1 cellular context compared by ENCODE assay signal in genomic region chr12:8844665-8845064, GRCh38.
TF ChIP-seq lines count a peak whose summit lies in the region.

No MANE protein-coding gene starts in this region.

TF ChIP-seq in HepG2, 621 proteins besides CTCF, POLR2A, EP300 and RAD21:
- TF ChIP-seq SRSF9 (IDR thresholded peaks at IDR 0.05; ENCODE audit: borderline replicate concordance, insufficient read depth, low read depth, low read length, poor library complexity, severe bottlenecking) (no peak), ZNF263 (CRISPR knock-in tag; IDR thresholded peaks at IDR 0.05) (no peak), CENPX (CRISPR knock-in tag; IDR thresholded peaks at IDR 0.05) (no peak), KLF16 (CRISPR knock-in tag; IDR thresholded peaks at IDR 0.05) (no peak), ZNF761 (CRISPR knock-in tag; conservative IDR thresholded peaks at IDR 0.05) (no peak), HDAC2 (CRISPR knock-in tag; IDR thresholded peaks at IDR 0.05) (0 out of 2 replicates have a peak, but pooled peaks have one; percentile 13), RFX1 (IDR thresholded peaks at IDR 0.05) (no peak), ZNF552 (CRISPR knock-in tag; IDR thresholded peaks at IDR 0.05; ENCODE audit: borderline replicate concordance) (no peak), MXD4 (CRISPR knock-in tag; IDR thresholded peaks at IDR 0.05) (no peak), SALL1 (CRISPR knock-in tag; IDR thresholded peaks at IDR 0.05) (peak; percentile 18; the same call in 1 of the 2 replicates), FOXK2 (IDR thresholded peaks at IDR 0.05) (no peak), ZNF609 (CRISPR knock-in tag; IDR thresholded peaks at IDR 0.05; ENCODE audit: borderline replicate concordance) (no peak), ZNF468 (CRISPR knock-in tag; IDR thresholded peaks at IDR 0.05) (no peak), NFKB2 (CRISPR knock-in tag; IDR thresholded peaks at IDR 0.05; ENCODE audit: borderline replicate concordance) (no peak), MAFF (IDR thresholded peaks at IDR 0.05; ENCODE audit: low read depth, low read length) (no peak), BRCA1 (CRISPR knock-in tag; IDR thresholded peaks at IDR 0.05) (no peak), ZNF792 (CRISPR knock-in tag; IDR thresholded peaks at IDR 0.05) (no peak), HNF1A (IDR thresholded peaks at IDR 0.05; ENCODE audit: low read depth) (no peak), HNF1A (CRISPR knock-in tag; IDR thresholded peaks at IDR 0.05; ENCODE audit: borderline replicate concordance) (no peak), NCOA1 (CRISPR knock-in tag; IDR thresholded peaks at IDR 0.05) (no peak), ZBTB33 (CRISPR knock-in tag; IDR thresholded peaks at IDR 0.05) (no peak), HMG20B (CRISPR knock-in tag; conservative IDR thresholded peaks at IDR 0.05) (no peak), NR3C1 (CRISPR knock-in tag; IDR thresholded peaks at IDR 0.05) (no peak), ZFAT (CRISPR knock-in tag; conservative IDR thresholded peaks at IDR 0.05) (no peak), GATAD2A (CRISPR knock-in tag; IDR thresholded peaks at IDR 0.05) (peak; percentile 48; the same call in 1 of the 2 replicates)
- TF ChIP-seq, protein P1, sequence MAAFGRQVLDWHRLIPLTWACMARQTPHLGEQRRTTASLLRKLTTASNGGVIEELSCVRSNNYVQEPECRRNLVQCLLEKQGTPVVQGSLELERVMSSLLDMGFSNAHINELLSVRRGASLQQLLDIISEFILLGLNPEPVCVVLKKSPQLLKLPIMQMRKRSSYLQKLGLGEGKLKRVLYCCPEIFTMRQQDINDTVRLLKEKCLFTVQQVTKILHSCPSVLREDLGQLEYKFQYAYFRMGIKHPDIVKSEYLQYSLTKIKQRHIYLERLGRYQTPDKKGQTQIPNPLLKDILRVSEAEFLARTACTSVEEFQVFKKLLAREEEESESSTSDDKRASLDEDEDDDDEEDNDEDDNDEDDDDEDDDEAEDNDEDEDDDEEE (CRISPR knock-in tag; IDR thresholded peaks at IDR 0.05): no peak
- TF ChIP-seq, protein P2, sequence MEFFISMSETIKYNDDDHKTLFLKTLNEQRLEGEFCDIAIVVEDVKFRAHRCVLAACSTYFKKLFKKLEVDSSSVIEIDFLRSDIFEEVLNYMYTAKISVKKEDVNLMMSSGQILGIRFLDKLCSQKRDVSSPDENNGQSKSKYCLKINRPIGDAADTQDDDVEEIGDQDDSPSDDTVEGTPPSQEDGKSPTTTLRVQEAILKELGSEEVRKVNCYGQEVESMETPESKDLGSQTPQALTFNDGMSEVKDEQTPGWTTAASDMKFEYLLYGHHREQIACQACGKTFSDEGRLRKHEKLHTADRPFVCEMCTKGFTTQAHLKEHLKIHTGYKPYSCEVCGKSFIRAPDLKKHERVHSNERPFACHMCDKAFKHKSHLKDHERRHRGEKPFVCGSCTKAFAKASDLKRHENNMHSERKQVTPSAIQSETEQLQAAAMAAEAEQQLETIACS (CRISPR knock-in tag; IDR thresholded peaks at IDR 0.05): no peak
- TF ChIP-seq, protein P3, sequence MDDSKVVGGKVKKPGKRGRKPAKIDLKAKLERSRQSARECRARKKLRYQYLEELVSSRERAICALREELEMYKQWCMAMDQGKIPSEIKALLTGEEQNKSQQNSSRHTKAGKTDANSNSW (CRISPR knock-in tag; IDR thresholded peaks at IDR 0.05; ENCODE audit: borderline replicate concordance): no peak
- TF ChIP-seq, protein P4, sequence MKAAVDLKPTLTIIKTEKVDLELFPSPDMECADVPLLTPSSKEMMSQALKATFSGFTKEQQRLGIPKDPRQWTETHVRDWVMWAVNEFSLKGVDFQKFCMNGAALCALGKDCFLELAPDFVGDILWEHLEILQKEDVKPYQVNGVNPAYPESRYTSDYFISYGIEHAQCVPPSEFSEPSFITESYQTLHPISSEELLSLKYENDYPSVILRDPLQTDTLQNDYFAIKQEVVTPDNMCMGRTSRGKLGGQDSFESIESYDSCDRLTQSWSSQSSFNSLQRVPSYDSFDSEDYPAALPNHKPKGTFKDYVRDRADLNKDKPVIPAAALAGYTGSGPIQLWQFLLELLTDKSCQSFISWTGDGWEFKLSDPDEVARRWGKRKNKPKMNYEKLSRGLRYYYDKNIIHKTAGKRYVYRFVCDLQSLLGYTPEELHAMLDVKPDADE (CRISPR knock-in tag; IDR thresholded peaks at IDR 0.05): no peak
- TF ChIP-seq, protein P5, sequence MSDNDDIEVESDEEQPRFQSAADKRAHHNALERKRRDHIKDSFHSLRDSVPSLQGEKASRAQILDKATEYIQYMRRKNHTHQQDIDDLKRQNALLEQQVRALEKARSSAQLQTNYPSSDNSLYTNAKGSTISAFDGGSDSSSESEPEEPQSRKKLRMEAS (IDR thresholded peaks at IDR 0.05): peak; percentile 48; the same call in 1 of the 2 replicates
